In genomic region chr12:132530851-132531250, GRCh38 we compare ENCODE assay signal across 9 cellular contexts.
"Had no signal": no experiment of that assay in that cellular context is flagged by ENCODE, and none has a peak within 500 bp of the region (broad histone marks: within the 10 kb centered on the region; RNA-seq: fewer than 3 reads in every experiment).

No MANE protein-coding gene starts in this region.

- H3K36me3 ChIP-seq: HAP-1 had no signal

- H3K27ac ChIP-seq: GM23248 had no signal

- H3K4me2 ChIP-seq: GM23338 had no signal

- H3K4me1 ChIP-seq: HAP-1 had no signal

- DNase-seq: GM23248, GOT3, H7, H9, HCEC 1CT, HFFc6 had no signal

- H3K4me3 ChIP-seq: GM23248, GM23338, HAP-1 had no signal

- ATAC-seq: GM23338, HCT116 had no signal

- H2AFZ ChIP-seq: GM23248, GM23338 had no signal

- H3K9ac ChIP-seq: GM23248 had no signal
